In genomic region chr16:10828851-10829331, GRCh38 we compare ENCODE assay signal across 1 cellular context.
TF ChIP-seq lines count a peak whose summit lies in the region.

No MANE protein-coding gene starts in this region.

TF ChIP-seq in H1, 55 proteins besides CTCF, POLR2A, EP300 and RAD21 (continued from another document):
- TF ChIP-seq CHD7 (IDR thresholded peaks at IDR 0.05; ENCODE audit: insufficient replicate concordance, low read length) (no peak), CHD1 (IDR thresholded peaks at IDR 0.05; ENCODE audit: low read depth, low read length) (no peak), MAFK (IDR thresholded peaks at IDR 0.05; ENCODE audit: low read depth, low read length) (no peak), RBBP5 (IDR thresholded peaks at IDR 0.05; ENCODE audit: borderline replicate concordance, low read depth, low read length) (no peak), KDM4A (IDR thresholded peaks at IDR 0.05; ENCODE audit: low read depth, low read length, severe bottlenecking) (no peak), ATF3 (IDR thresholded peaks at IDR 0.05; ENCODE audit: insufficient read depth, low read depth, low read length) (no peak), USF2 (IDR thresholded peaks at IDR 0.05; ENCODE audit: low read length) (no peak), JUND (IDR thresholded peaks at IDR 0.05; ENCODE audit: low read length) (no peak), SIN3A (conservative IDR thresholded peaks at IDR 0.05 in 1 of 2, IDR thresholded peaks at IDR 0.05 in 1 of 2; ENCODE audit: low read depth in 1 of 2, low read length in 2 of 2) (no peak), SRF (IDR thresholded peaks at IDR 0.05; ENCODE audit: low read depth, low read length) (no peak), BRCA1 (IDR thresholded peaks at IDR 0.05; ENCODE audit: low read depth, low read length) (no peak), ATF2 (IDR thresholded peaks at IDR 0.05; ENCODE audit: low read length) (no peak), SP1 (IDR thresholded peaks at IDR 0.05; ENCODE audit: low read depth, low read length) (no peak), SIRT6 (IDR thresholded peaks at IDR 0.05; ENCODE audit: low read length) (no peak), E2F6 (IDR thresholded peaks at IDR 0.05) (no peak), EZH2 (IDR thresholded peaks at IDR 0.05; ENCODE audit: low read depth, low read length, severe bottlenecking) (no peak)
TF ChIP-seq in H1: peak in this region for 0.
